Comparison of ENCODE assay signal across 1 cellular context in genomic region chr16:85564277-85565051, GRCh38.
TF ChIP-seq lines count a peak whose summit lies in the region.

No MANE protein-coding gene starts in this region.

TF ChIP-seq in SK-N-SH treated with all-trans-retinoic acid at 6 μM for 48 hours, 23 proteins besides CTCF, POLR2A, EP300 and RAD21 (continued from another document):
- TF ChIP-seq, protein P1, sequence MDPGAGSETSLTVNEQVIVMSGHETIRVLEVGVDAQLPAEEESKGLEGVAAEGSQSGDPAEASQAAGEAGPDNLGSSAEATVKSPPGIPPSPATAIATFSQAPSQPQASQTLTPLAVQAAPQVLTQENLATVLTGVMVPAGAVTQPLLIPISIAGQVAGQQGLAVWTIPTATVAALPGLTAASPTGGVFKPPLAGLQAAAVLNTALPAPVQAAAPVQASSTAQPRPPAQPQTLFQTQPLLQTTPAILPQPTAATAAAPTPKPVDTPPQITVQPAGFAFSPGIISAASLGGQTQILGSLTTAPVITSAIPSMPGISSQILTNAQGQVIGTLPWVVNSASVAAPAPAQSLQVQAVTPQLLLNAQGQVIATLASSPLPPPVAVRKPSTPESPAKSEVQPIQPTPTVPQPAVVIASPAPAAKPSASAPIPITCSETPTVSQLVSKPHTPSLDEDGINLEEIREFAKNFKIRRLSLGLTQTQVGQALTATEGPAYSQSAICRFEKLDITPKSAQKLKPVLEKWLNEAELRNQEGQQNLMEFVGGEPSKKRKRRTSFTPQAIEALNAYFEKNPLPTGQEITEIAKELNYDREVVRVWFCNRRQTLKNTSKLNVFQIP (CRISPR knock-in tag; IDR thresholded peaks at IDR 0.05; ENCODE audit: borderline replicate concordance, low read depth): no peak
- no peak for TF ChIP-seq ZC3H10 (CRISPR knock-in tag; IDR thresholded peaks at IDR 0.05)
- no peak for TF ChIP-seq TSHZ2 (CRISPR knock-in tag; IDR thresholded peaks at IDR 0.05)
- no peak for TF ChIP-seq ZFP3 (CRISPR knock-in tag; IDR thresholded peaks at IDR 0.05)
- no peak for TF ChIP-seq CREB5 (CRISPR knock-in tag; IDR thresholded peaks at IDR 0.05; ENCODE audit: low read depth)
- TF ChIP-seq, protein P2, sequence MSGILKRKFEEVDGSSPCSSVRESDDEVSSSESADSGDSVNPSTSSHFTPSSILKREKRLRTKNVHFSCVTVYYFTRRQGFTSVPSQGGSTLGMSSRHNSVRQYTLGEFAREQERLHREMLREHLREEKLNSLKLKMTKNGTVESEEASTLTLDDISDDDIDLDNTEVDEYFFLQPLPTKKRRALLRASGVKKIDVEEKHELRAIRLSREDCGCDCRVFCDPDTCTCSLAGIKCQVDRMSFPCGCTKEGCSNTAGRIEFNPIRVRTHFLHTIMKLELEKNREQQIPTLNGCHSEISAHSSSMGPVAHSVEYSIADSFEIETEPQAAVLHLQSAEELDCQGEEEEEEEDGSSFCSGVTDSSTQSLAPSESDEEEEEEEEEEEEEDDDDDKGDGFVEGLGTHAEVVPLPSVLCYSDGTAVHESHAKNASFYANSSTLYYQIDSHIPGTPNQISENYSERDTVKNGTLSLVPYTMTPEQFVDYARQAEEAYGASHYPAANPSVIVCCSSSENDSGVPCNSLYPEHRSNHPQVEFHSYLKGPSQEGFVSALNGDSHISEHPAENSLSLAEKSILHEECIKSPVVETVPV (CRISPR knock-in tag; IDR thresholded peaks at IDR 0.05): no peak
- no peak for TF ChIP-seq SNAI2 (CRISPR knock-in tag; IDR thresholded peaks at IDR 0.05)
- TF ChIP-seq ARNTL (CRISPR knock-in tag; IDR thresholded peaks at IDR 0.05; ENCODE audit: borderline replicate concordance, low read depth): no peak
- no peak for TF ChIP-seq ZFP30 (CRISPR knock-in tag; IDR thresholded peaks at IDR 0.05)
- TF ChIP-seq GLIS3 (CRISPR knock-in tag; IDR thresholded peaks at IDR 0.05): no peak
- TF ChIP-seq RARB (CRISPR knock-in tag; IDR thresholded peaks at IDR 0.05): no peak
- TF ChIP-seq ZNF565 (CRISPR knock-in tag; conservative IDR thresholded peaks at IDR 0.05; ENCODE audit: low read depth): no peak
- TF ChIP-seq ESRRG (CRISPR knock-in tag; IDR thresholded peaks at IDR 0.05): no peak
- TF ChIP-seq ZNF8 (CRISPR knock-in tag; IDR thresholded peaks at IDR 0.05): no peak
- TF ChIP-seq, protein P3, sequence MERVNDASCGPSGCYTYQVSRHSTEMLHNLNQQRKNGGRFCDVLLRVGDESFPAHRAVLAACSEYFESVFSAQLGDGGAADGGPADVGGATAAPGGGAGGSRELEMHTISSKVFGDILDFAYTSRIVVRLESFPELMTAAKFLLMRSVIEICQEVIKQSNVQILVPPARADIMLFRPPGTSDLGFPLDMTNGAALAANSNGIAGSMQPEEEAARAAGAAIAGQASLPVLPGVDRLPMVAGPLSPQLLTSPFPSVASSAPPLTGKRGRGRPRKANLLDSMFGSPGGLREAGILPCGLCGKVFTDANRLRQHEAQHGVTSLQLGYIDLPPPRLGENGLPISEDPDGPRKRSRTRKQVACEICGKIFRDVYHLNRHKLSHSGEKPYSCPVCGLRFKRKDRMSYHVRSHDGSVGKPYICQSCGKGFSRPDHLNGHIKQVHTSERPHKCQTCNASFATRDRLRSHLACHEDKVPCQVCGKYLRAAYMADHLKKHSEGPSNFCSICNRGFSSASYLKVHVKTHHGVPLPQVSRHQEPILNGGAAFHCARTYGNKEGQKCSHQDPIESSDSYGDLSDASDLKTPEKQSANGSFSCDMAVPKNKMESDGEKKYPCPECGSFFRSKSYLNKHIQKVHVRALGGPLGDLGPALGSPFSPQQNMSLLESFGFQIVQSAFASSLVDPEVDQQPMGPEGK (CRISPR knock-in tag; IDR thresholded peaks at IDR 0.05; ENCODE audit: borderline replicate concordance): no peak
